2 cellular contexts compared by ENCODE assay signal in genomic region chr6:79398617-79399016, GRCh38.
DNase-seq lines count a peak whose midpoint lies in the region; ATAC-seq, FAIRE-seq and TF ChIP-seq lines count a peak whose summit lies in the region.
"Not testable (repeated sequence)": the region's sequence is repeated elsewhere in the genome, so short reads cannot be mapped to it uniquely, and the experiment has no call there.

No MANE protein-coding gene starts in this region.

- H3K27me3 ChIP-seq in K562 (ENCODE audit: control insufficient read depth in 2 of 2, insufficient read depth in 2 of 2, low read length in 2 of 2) = not testable (repeated sequence)

- WGBS in K562 (ENCODE audit: insufficient coverage, low coverage, missing lambda C conversion rate) = 0% methylated on average over 1 of the region's 2 CpGs

- TF ChIP-seq POLR2A in K562 (conservative IDR thresholded peaks at IDR 0.05) = not testable (repeated sequence)

- H4K20me1 ChIP-seq in K562 (replicated peaks; ENCODE audit: control insufficient read depth, insufficient read depth, low read length) = not testable (repeated sequence)

- TF ChIP-seq CTCF in HEK293 (tag by site-specific recombination; IDR thresholded peaks at IDR 0.05); K562 (IDR thresholded peaks at IDR 0.05 in 2 of 3, conservative IDR thresholded peaks at IDR 0.05 in 1 of 3; ENCODE audit: insufficient read depth in 2 of 3, low read depth in 1 of 3, low read length in 3 of 3): not testable (repeated sequence)

- BruUV-seq in K562 (replicated peaks; lab: Mats Ljungman, UMichigan) = not testable (repeated sequence)

- not testable (repeated sequence) for H3K4me3 ChIP-seq in HEK293 (ENCODE audit: low read depth, low read length); K562

- H3K36me3 ChIP-seq in HEK293 (ENCODE audit: control insufficient read depth in 2 of 2, insufficient read depth in 1 of 2, low read length in 2 of 2); K562 (ENCODE audit: control insufficient read depth, insufficient read depth, low read length): not testable (repeated sequence)

- H2AFZ ChIP-seq in K562 (ENCODE audit: low read depth, low read length) = not testable (repeated sequence)

- not testable (repeated sequence) for FAIRE-seq in K562 (lab: Jason Lieb, UNC)

- H3K4me1 ChIP-seq in HEK293 (ENCODE audit: control insufficient read depth, insufficient read depth, low read length); K562 (replicated peaks in 1 of 2; ENCODE audit: control insufficient read depth in 2 of 2, insufficient read depth in 2 of 2, low read length in 2 of 2): not testable (repeated sequence)

- POLR2A ChIA-PET in HEK293 (lab: Yijun Ruan, JAX); K562 (lab: Yijun Ruan, JAX): not testable (repeated sequence)

- ATAC-seq in K562 = not testable (repeated sequence)

- CTCF ChIA-PET in HEK293 (lab: Yijun Ruan, JAX); K562 (lab: Yijun Ruan, JAX; ENCODE audit: low intra/inter-chr PET ratio): not testable (repeated sequence)

- in situ Hi-C loops in K562 (cut with MboI) = not testable (repeated sequence)

- not testable (repeated sequence) for H3K9me1 ChIP-seq in K562 (ENCODE audit: control insufficient read depth, insufficient read depth, low read length)

- TF ChIP-seq RAD21 in K562 (CRISPR knock-in tag; conservative IDR thresholded peaks at IDR 0.05 in 1 of 2, IDR thresholded peaks at IDR 0.05 in 1 of 2) = not testable (repeated sequence)

- not testable (repeated sequence) for H3K9ac ChIP-seq in K562 (ENCODE audit: insufficient read depth in 1 of 2, low read depth in 2 of 2, low read length in 2 of 2)

- TF ChIP-seq EP300 in K562 (IDR thresholded peaks at IDR 0.05; ENCODE audit: low read length) = not testable (repeated sequence)

- not testable (repeated sequence) for H3K79me2 ChIP-seq in K562 (ENCODE audit: control insufficient read depth, insufficient read depth, low read length)

- H3K9me3 ChIP-seq in HEK293 (ENCODE audit: control insufficient read depth, insufficient read depth, low read depth, low read length); K562 (replicated peaks; ENCODE audit: control insufficient read depth, insufficient read depth, low read depth, low read length): not testable (repeated sequence)

- not testable (repeated sequence) for H3K4me2 ChIP-seq in K562 (ENCODE audit: insufficient read depth, low read length)

- intact Hi-C loops in K562 (cut with micrococcal nuclease) = not testable (repeated sequence)

- not testable (repeated sequence) for H3K27ac ChIP-seq in HEK293 (ENCODE audit: extremely low read depth, low read depth, low read length); K562 (ENCODE audit: extremely low read depth, low read depth, low read length)

- DNase-seq in K562 (ENCODE audit: extremely low read depth in 1 of 4, low spot score in 3 of 4) = not testable (repeated sequence)

TF ChIP-seq in HEK293, 187 proteins besides CTCF, POLR2A, EP300 and RAD21:
- TF ChIP-seq ZNF280D (tag by site-specific recombination; IDR thresholded peaks at IDR 0.05) (0 out of 2 replicates have a peak, but pooled peaks have one; percentile 65), ZNF580 (tag by site-specific recombination; IDR thresholded peaks at IDR 0.05) (peak; percentile 52), ZNF146 (tag by site-specific recombination; IDR thresholded peaks at IDR 0.05) (peak; percentile 99)
TF ChIP-seq in HEK293: peak in this region for 3; not testable (repeated sequence) for 184.

TF ChIP-seq in K562, 482 proteins besides CTCF, POLR2A, EP300 and RAD21:
- peak; percentile 60 for TF ChIP-seq ZNF146 (CRISPR knock-in tag; IDR thresholded peaks at IDR 0.05; ENCODE audit: unreplicated experiment)
- peak; percentile 55 for TF ChIP-seq RBM25 (IDR thresholded peaks at IDR 0.05; ENCODE audit: low read depth, low read length, severe bottlenecking)
